ENCODE assay signal across 22 cellular contexts in genomic region chr13:114015111-114015551, GRCh38. TPM values are rescaled to one million over a fixed set of nuclear protein-coding genes. Genes with fewer than 3 reads are reported as not detected.
DNase-seq lines count a peak whose midpoint lies in the region; ATAC-seq and TF ChIP-seq lines count a peak whose summit lies in the region.
"Had no signal": no experiment of that assay in that cellular context is flagged by ENCODE, and none has a peak within 500 bp of the region (broad histone marks: within the 10 kb centered on the region; RNA-seq: fewer than 3 reads in every experiment).

No MANE protein-coding gene starts in this region.

- no peak for TF ChIP-seq POLR2A in GM18505 (IDR thresholded peaks at IDR 0.05; ENCODE audit: borderline replicate concordance, extremely low read depth, insufficient read depth, insufficient read length)

- H3K9me3 ChIP-seq in neuronal stem cell (replicated peaks in 1 of 2; ENCODE audit: control insufficient read depth in 2 of 2, insufficient read depth in 1 of 2, low read depth in 1 of 2, low read length in 2 of 2): peaks cover 0 to 3% of the 10 kb centered on the region in 2 donors
- H3K9me3 ChIP-seq: gastrocnemius medialis, SK-N-SH had no signal

- H3K79me1 ChIP-seq in neuronal stem cell (ENCODE audit: low read depth, low read length): no peaks in the 10 kb centered on the region

- H3K4me2 ChIP-seq in neuronal stem cell (ENCODE audit: insufficient read depth, low read length, poor library complexity, severe bottlenecking): no peak overlapping the region
- H3K4me2 ChIP-seq: SK-N-SH had no signal

- H3K27ac Mint-ChIP-seq in central memory CD8-positive, alpha-beta T cell (ENCODE audit: low read depth): peak overlapping the region; percentile 29
- H3K27ac Mint-ChIP-seq: B cell had no signal

- peak overlapping the region; percentile 82 for H2BK5ac ChIP-seq in neuronal stem cell (ENCODE audit: low read length)

- no peak overlapping the region for H2AFZ ChIP-seq in neuronal stem cell (ENCODE audit: low read length)

- ATAC-seq in central memory CD8-positive, alpha-beta T cell (replicated peaks; ENCODE audit: extremely low read depth, poor library complexity, severe bottlenecking): no peak
- no peak for ATAC-seq in GM18505 (IDR thresholded peaks at IDR 0.05; ENCODE audit: unreplicated experiment)
- ATAC-seq in GM18858 (IDR thresholded peaks at IDR 0.05; ENCODE audit: unreplicated experiment): no peak
- no peak for ATAC-seq in activated T-cell treated with anti-CD3 and anti-CD28 coated beads, Interleukin-2, amount 50 U/mL, for 4 hours
- ATAC-seq: GM12878 had no signal

- peaks cover 25% of the 10 kb centered on the region for H3K36me3 Mint-ChIP-seq in central memory CD8-positive, alpha-beta T cell (ENCODE audit: insufficient read depth)
- peaks cover 10% of the 10 kb centered on the region for H3K36me3 Mint-ChIP-seq in activated T-cell treated with anti-CD3 and anti-CD28 coated beads, Interleukin-2, amount 50 U/mL, for 4 hours (ENCODE audit: insufficient read depth)

- H3K4ac ChIP-seq in neuronal stem cell (ENCODE audit: low read length): no peak overlapping the region

- H3K23ac ChIP-seq in neuronal stem cell (ENCODE audit: low read depth, low read length, poor library complexity): peak overlapping the region; percentile 65

- no peak overlapping the region for H3K27ac ChIP-seq in 22Rv1
- no peak overlapping the region for H3K27ac ChIP-seq in neuronal stem cell (replicated peaks; ENCODE audit: low read length)

- H3K4me3 Mint-ChIP-seq in central memory CD8-positive, alpha-beta T cell: peak overlapping the region; percentile 50
- H3K4me3 Mint-ChIP-seq in activated T-cell treated with anti-CD3 and anti-CD28 coated beads, Interleukin-2, amount 50 U/mL, for 4 hours: no peak overlapping the region
- H3K4me3 Mint-ChIP-seq: B cell; stimulated activated naive CD8-positive, alpha-beta T cell treated with anti-CD3 and anti-CD28 coated beads, Interleukin-15, Interleukin-2, amounts not matched to agents 100 ng/mL and 50 ng/mL, for 24 hours had no signal

- no CpG with 5 or more reads among the region's 27 CpGs for WGBS in neuronal stem cell (ENCODE audit: extremely low coverage in 2 of 2, insufficient read length in 2 of 2, insufficient replicate concordance in 1 of 2), 2 donors

- TF ChIP-seq CTCF in 22Rv1 (IDR thresholded peaks at IDR 0.05): peak; percentile 52

- peaks cover 6% of the 10 kb centered on the region for H3K4me1 Mint-ChIP-seq in central memory CD8-positive, alpha-beta T cell
- H3K4me1 Mint-ChIP-seq in activated T-cell treated with anti-CD3 and anti-CD28 coated beads, Interleukin-2, amount 50 U/mL, for 4 hours (ENCODE audit: low read depth): peaks cover 4% of the 10 kb centered on the region
- H3K4me1 Mint-ChIP-seq: B cell had no signal

- TF ChIP-seq EP300 in Ishikawa (IDR thresholded peaks at IDR 0.05; ENCODE audit: borderline replicate concordance): no peak

- DNase-seq in central memory CD8-positive, alpha-beta T cell (ENCODE audit: low spot score in 2 of 2): no peak
- DNase-seq in neuronal stem cell (ENCODE audit: low spot score): no peak
- no peak for DNase-seq in activated T-cell treated with anti-CD3 and anti-CD28 coated beads, Interleukin-2, amount 50 U/mL, for 4 hours
- no peak for DNase-seq in nucleus accumbens (lab: John Stamatoyannopoulos, UW)
- DNase-seq: activated CD4-positive, CD25-positive, alpha-beta regulatory T cell treated with anti-CD3 and anti-CD28 coated beads, Interleukin-2, amount 50 U/mL, for 72 hours; activated gamma-delta T cell; DMS 273 treated with DMSO at 0.1 percent for 48 hours; GDM1; KBM-7; NCI-H1048; NCI-H82; SK-N-SH had no signal

- H3K27me3 ChIP-seq in neuronal stem cell (ENCODE audit: control insufficient read depth in 3 of 3, insufficient read depth in 3 of 3, low read depth in 1 of 3, low read length in 3 of 3): no peaks in the 10 kb centered on the region
- H3K27me3 ChIP-seq: gastrocnemius medialis had no signal

- H2AK5ac ChIP-seq in neuronal stem cell (ENCODE audit: low read depth, low read length): peak overlapping the region; percentile 98

- H3K4me3 ChIP-seq in neuronal stem cell (ENCODE audit: low read length in 2 of 2): no peak overlapping the region
- H3K4me3 ChIP-seq: gastrocnemius medialis, GM12878, lung had no signal

- H3K27me3 Mint-ChIP-seq in central memory CD8-positive, alpha-beta T cell: no peaks in the 10 kb centered on the region
- H3K27me3 Mint-ChIP-seq in activated T-cell treated with anti-CD3 and anti-CD28 coated beads, Interleukin-2, amount 50 U/mL, for 4 hours (ENCODE audit: low read depth): no peaks in the 10 kb centered on the region
- H3K27me3 Mint-ChIP-seq: B cell; stimulated activated naive CD8-positive, alpha-beta T cell treated with anti-CD3 and anti-CD28 coated beads, Interleukin-15, Interleukin-2, amounts not matched to agents 100 ng/mL and 50 ng/mL, for 24 hours had no signal

- peak overlapping the region; percentile 17 for H3K14ac ChIP-seq in neuronal stem cell (ENCODE audit: low read length)

- H2BK15ac ChIP-seq in neuronal stem cell (ENCODE audit: low read length): peak overlapping the region; percentile 75

- H2BK120ac ChIP-seq in neuronal stem cell (ENCODE audit: low read depth, low read length): no peak overlapping the region

- peaks cover 0 to 2% of the 10 kb centered on the region in 2 donors for H3K4me1 ChIP-seq in neuronal stem cell (ENCODE audit: control insufficient read depth in 2 of 2, insufficient read depth in 1 of 2, low read depth in 1 of 2, low read length in 2 of 2)
- H3K4me1 ChIP-seq: gastrocnemius medialis had no signal

- peak overlapping the region; percentile 57 for H3K18ac ChIP-seq in neuronal stem cell (ENCODE audit: low read length)

- H4K91ac ChIP-seq in neuronal stem cell (ENCODE audit: low read depth, low read length, poor library complexity): no peak overlapping the region

- H2BK12ac ChIP-seq in neuronal stem cell (ENCODE audit: low read length): no peak overlapping the region

- H4K8ac ChIP-seq in neuronal stem cell (ENCODE audit: low read depth, low read length): no peak overlapping the region

- H3K9me3 Mint-ChIP-seq in central memory CD8-positive, alpha-beta T cell: no peaks in the 10 kb centered on the region
- H3K9me3 Mint-ChIP-seq in activated T-cell treated with anti-CD3 and anti-CD28 coated beads, Interleukin-2, amount 50 U/mL, for 4 hours: no peaks in the 10 kb centered on the region
- H3K9me3 Mint-ChIP-seq: stimulated activated naive CD8-positive, alpha-beta T cell treated with anti-CD3 and anti-CD28 coated beads, Interleukin-15, Interleukin-2, amounts not matched to agents 100 ng/mL and 50 ng/mL, for 24 hours had no signal

- H3K9ac ChIP-seq in neuronal stem cell (ENCODE audit: low read depth, low read length, poor library complexity): no peak overlapping the region
- H3K9ac ChIP-seq: SK-N-SH had no signal

- no peak for TF ChIP-seq RAD21 in Ishikawa (IDR thresholded peaks at IDR 0.05; ENCODE audit: low read depth)

- peaks cover 6 to 88% of the 10 kb centered on the region in 2 donors for H3K36me3 ChIP-seq in neuronal stem cell (replicated peaks in 1 of 2; ENCODE audit: control insufficient read depth in 2 of 2, insufficient read depth in 2 of 2, low read length in 2 of 2)

TF ChIP-seq in Ishikawa, 13 proteins besides CTCF, POLR2A, EP300 and RAD21:
- TF ChIP-seq CREB1 (IDR thresholded peaks at IDR 0.05; ENCODE audit: low read depth) (no peak), MAX (IDR thresholded peaks at IDR 0.05) (peak; percentile 44; the same call in 1 of the 2 replicates), TCF12 (IDR thresholded peaks at IDR 0.05; ENCODE audit: low read depth) (0 out of 2 replicates have a peak, but pooled peaks have one; percentile 50)

RNA-seq across cellular contexts. Expression of gene C13orf46, which starts 41.3 kb away (rescaled TPM):
- polyA plus RNA-seq in neuronal stem cell (2013, experiment 1 of 2): 0.03 TPM
- polyA plus RNA-seq in neuronal stem cell (2013, experiment 2 of 2): 0.04 TPM
- 1 to 10 TPM; 1.1 to 1.5 (median 1.4) TPM for total RNA-seq in activated T-cell treated with anti-CD3 and anti-CD28 coated beads, Interleukin-2, amount 50 U/mL, for 4 hours
- polyA plus RNA-seq: neural cell had no signal
